11 cellular contexts compared by ENCODE assay signal in genomic region chr15:70236306-70237103, GRCh38.
DNase-seq lines count a peak whose midpoint lies in the region; ATAC-seq and TF ChIP-seq lines count a peak whose summit lies in the region.
"Had no signal": no experiment of that assay in that cellular context is flagged by ENCODE, and none has a peak within 500 bp of the region (broad histone marks: within the 10 kb centered on the region; RNA-seq: fewer than 3 reads in every experiment).

No MANE protein-coding gene starts in this region.

- H3K4me3 ChIP-seq in fibroblast of villous mesenchyme (ENCODE audit: low read depth, low read length) (no peak overlapping the region), colonic mucosa (no peak overlapping the region), gastrocnemius medialis (no peak overlapping the region)

- peak; percentile 56 for DNase-seq in stimulated activated CD4-positive, alpha-beta T cell treated with anti-CD3 and anti-CD28 coated beads, Interleukin-1b, Interleukin-23, amount 100 ng/mL, for 48 hours
- DNase-seq in stimulated activated CD4-positive, alpha-beta T cell treated with anti-CD3 and anti-CD28 coated beads, Interleukin-12 subunit alpha, Interleukin-12 subunit beta, amount 100 ng/mL, for 4 hours, result no peak
- DNase-seq in RPMI7951 (ENCODE audit: low read depth), result peak; percentile 95
- peak; percentile 52 for DNase-seq in fibroblast of villous mesenchyme (ENCODE audit: low read depth)
- DNase-seq in colonic mucosa, result no peak
- DNase-seq in hepatic stellate cell (ENCODE audit: low spot score), result no peak
- no peak for DNase-seq in gastrocnemius medialis
- DNase-seq: effector CD8-positive, alpha-beta T cell; GOT3; occipital lobe had no signal

- intact Hi-C loops in colonic mucosa (cut with DNase I) (no loop called here), gastrocnemius medialis (cut with DNase I; ENCODE audit: low total_unique reads) (no loop called here)

- no peak overlapping the region for H3K9ac ChIP-seq in colonic mucosa (ENCODE audit: low read depth in 2 of 2, low read length in 2 of 2)

- H3K36me3 ChIP-seq in colonic mucosa (no peaks in the 10 kb centered on the region), gastrocnemius medialis (no peaks in the 10 kb centered on the region)

- H3K27me3 ChIP-seq in colonic mucosa, result no peaks in the 10 kb centered on the region
- peaks cover 0 to 2% (median 0%) of the 10 kb centered on the region in 3 donors for H3K27me3 ChIP-seq in gastrocnemius medialis

- H3K4me1 ChIP-seq in colonic mucosa, result no peaks in the 10 kb centered on the region
- no peaks in the 10 kb centered on the region for H3K4me1 ChIP-seq in gastrocnemius medialis

- no peak for ATAC-seq in HG03045 (IDR thresholded peaks at IDR 0.05; ENCODE audit: unreplicated experiment)
- no peak for ATAC-seq in gastrocnemius medialis

- in situ Hi-C loops in gastrocnemius medialis (cut with MboI; ENCODE audit: low sequenced_read_pairs in 4 of 4), result no loop called here

- H3K9me3 ChIP-seq in colonic mucosa (no peaks in the 10 kb centered on the region), gastrocnemius medialis (peaks cover 0 to 6% (median 1%) of the 10 kb centered on the region in 3 donors)

- no peak for TF ChIP-seq POLR2A in gastrocnemius medialis (IDR thresholded peaks at IDR 0.05)

- H3K27ac ChIP-seq in colonic mucosa (no peak overlapping the region), gastrocnemius medialis (no peak overlapping the region)

- TF ChIP-seq CTCF in fibroblast of villous mesenchyme (IDR thresholded peaks at IDR 0.05; ENCODE audit: insufficient read depth, low read depth, low read length) (no peak), colonic mucosa (IDR thresholded peaks at IDR 0.05) (no peak), gastrocnemius medialis (IDR thresholded peaks at IDR 0.05 in 4 of 5, conservative IDR thresholded peaks at IDR 0.05 in 1 of 5) (no peak)

Comparison
In these comparisons a context has a peak if more than half of its experiments do, and no peak if none do; other contexts are left out.
1. DNase-seq: peak in stimulated activated CD4-positive, alpha-beta T cell treated with anti-CD3 and anti-CD28 coated beads, Interleukin-1b, Interleukin-23, amount 100 ng/mL, for 48 hours (single experiment), RPMI7951 (single experiment) and fibroblast of villous mesenchyme (single experiment); none in stimulated activated CD4-positive, alpha-beta T cell treated with anti-CD3 and anti-CD28 coated beads, Interleukin-12 subunit alpha, Interleukin-12 subunit beta, amount 100 ng/mL, for 4 hours (single experiment), colonic mucosa (single experiment), hepatic stellate cell (single experiment) and gastrocnemius medialis (0 of 2).